ENCODE assay signal across 8 cellular contexts in the genomic region with DNA sequence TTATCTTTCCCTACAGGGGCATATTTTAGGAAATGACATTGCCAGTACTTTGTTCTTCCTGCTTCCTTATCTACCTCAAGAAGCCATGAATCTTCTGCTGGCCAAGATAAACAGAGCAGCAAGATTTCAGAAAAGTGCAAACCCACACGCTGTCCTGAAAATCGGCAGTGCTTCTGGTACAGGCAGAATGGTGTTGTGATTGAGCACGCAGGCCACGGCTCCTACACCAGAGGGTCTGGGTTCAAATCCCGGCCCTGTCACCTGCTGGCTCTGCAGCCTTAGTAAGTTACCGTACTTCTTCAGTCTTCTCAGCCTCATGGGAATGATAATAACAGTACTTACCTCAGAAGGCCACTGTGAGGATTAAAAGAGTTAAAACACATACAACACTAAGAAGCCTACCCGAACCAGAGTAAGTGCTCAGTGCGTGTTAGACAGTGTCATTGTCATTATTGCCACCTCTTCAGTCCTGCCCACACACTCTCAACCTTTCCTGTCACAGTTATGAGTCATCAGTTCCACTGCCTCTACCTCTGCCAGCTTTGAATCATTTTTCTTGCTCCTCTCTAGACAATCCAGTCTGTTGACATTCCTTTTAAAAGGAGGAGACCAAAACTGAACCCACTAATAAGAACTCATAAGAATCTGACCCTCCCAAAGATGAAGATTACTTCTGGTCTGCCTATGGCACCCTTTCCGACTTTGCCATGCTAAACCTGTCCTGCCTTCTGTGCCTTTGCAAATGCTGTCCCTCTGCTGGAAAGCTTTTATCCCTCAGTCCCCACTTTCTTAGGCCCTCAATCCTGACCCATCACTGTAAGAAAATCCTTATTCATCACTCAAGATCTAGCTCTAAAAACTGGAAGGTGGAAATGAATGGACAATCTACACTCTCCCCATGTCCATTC. TPM values are rescaled to one million over a fixed set of nuclear protein-coding genes. Genes with fewer than 3 reads are reported as not detected.
DNase-seq lines count a peak whose midpoint lies in the region; TF ChIP-seq lines count a peak whose summit lies in the region.

No MANE protein-coding gene starts in this region.

- DNase-seq in ELR (ENCODE audit: low read depth), result peak; percentile 31
- DNase-seq in GM23248, result peak; percentile 69
- peak; percentile 87 for DNase-seq in NB4 (ENCODE audit: low read depth)
- peak; percentile 70 for DNase-seq in activated T-cell treated with anti-CD3 and anti-CD28 coated beads for 24 hours (ENCODE audit: low read depth)
- DNase-seq in left ventricle myocardium inferior, result no peak
- peak; percentile 52 for DNase-seq in stimulated activated CD8-positive, alpha-beta memory T cell treated with anti-CD3 and anti-CD28 coated beads, Interleukin-12 subunit alpha, Interleukin-12 subunit beta, amount 100 ng/mL, for 1 hour (ENCODE audit: low read depth)
- no peak for DNase-seq in NCI-H2081 treated with DMSO at 0.1 percent for 48 hours (lab: John Stamatoyannopoulos, UW)
- DNase-seq in SK-N-SH, result no peak

- H3K4me2 ChIP-seq in GM23248 (ENCODE audit: unreplicated experiment) (no peak overlapping the region), SK-N-SH (no peak overlapping the region)

- POLR2A ChIA-PET in SK-N-SH (lab: Yijun Ruan, JAX), result no interaction called here

- no peaks in the 10 kb centered on the region for H3K36me3 ChIP-seq in GM23248 (ENCODE audit: low read depth)
- H3K36me3 ChIP-seq in left ventricle myocardium inferior, result no peaks in the 10 kb centered on the region
- H3K36me3 ChIP-seq in SK-N-SH (replicated peaks in 1 of 2; ENCODE audit: control insufficient read depth in 1 of 2, insufficient read depth in 2 of 2, low read length in 1 of 2), result no peaks in the 10 kb centered on the region

- H3K9ac ChIP-seq in GM23248 (no peak overlapping the region), SK-N-SH (no peak overlapping the region)

- H3F3A ChIP-seq in GM23248 (ENCODE audit: insufficient read depth) (no peaks in the 10 kb centered on the region), SK-N-SH (replicated peaks; ENCODE audit: insufficient read depth) (no peaks in the 10 kb centered on the region)

- TF ChIP-seq POLR2A in NB4 (IDR thresholded peaks at IDR 0.05; ENCODE audit: extremely low read depth, insufficient read length), result no peak

- H3K9me3 ChIP-seq in GM23248 (ENCODE audit: low read depth), result no peaks in the 10 kb centered on the region
- no peaks in the 10 kb centered on the region for H3K9me3 ChIP-seq in left ventricle myocardium inferior (replicated peaks)
- H3K9me3 ChIP-seq in SK-N-SH, result no peaks in the 10 kb centered on the region

- intact Hi-C loops in left ventricle myocardium inferior (cut with micrococcal nuclease), result no loop called here

- no peak overlapping the region for H3K4me3 ChIP-seq in GM23248
- H3K4me3 ChIP-seq in NB4 (ENCODE audit: low read depth, low read length), result peak overlapping the region; percentile 0
- H3K4me3 ChIP-seq in left ventricle myocardium inferior, result no peak overlapping the region
- H3K4me3 ChIP-seq in SK-N-SH (ENCODE audit: low read depth in 2 of 2, low read length in 1 of 2), result no peak overlapping the region

- peaks cover 7% of the 10 kb centered on the region for H3K4me1 ChIP-seq in GM23248 (ENCODE audit: insufficient read depth)
- H3K4me1 ChIP-seq in left ventricle myocardium inferior, result peaks cover 37% of the 10 kb centered on the region
- H3K4me1 ChIP-seq in SK-N-SH (ENCODE audit: control insufficient read depth in 1 of 2, insufficient read depth in 2 of 2, low read depth in 1 of 2, low read length in 1 of 2), result no peaks in the 10 kb centered on the region

- H2AFZ ChIP-seq in GM23248, result no peak overlapping the region
- H2AFZ ChIP-seq in SK-N-SH (ENCODE audit: low read depth), result no peak overlapping the region

- no peaks in the 10 kb centered on the region for H4K20me1 ChIP-seq in GM23248 (ENCODE audit: insufficient read depth)
- H4K20me1 ChIP-seq in SK-N-SH (ENCODE audit: insufficient read depth), result no peaks in the 10 kb centered on the region

- in situ Hi-C loops in GM23248 (cut with MboI), result no loop called here

- no peak overlapping the region for H3K27ac ChIP-seq in GM23248
- H3K27ac ChIP-seq in left ventricle myocardium inferior (replicated peaks), result peak overlapping the region; percentile 65
- no peak overlapping the region for H3K27ac ChIP-seq in SK-N-SH (ENCODE audit: low read depth in 2 of 2, low read length in 1 of 2)

- H3K27me3 ChIP-seq in GM23248 (replicated peaks; ENCODE audit: insufficient read depth) (no peaks in the 10 kb centered on the region; the same call in 1 of the 2 replicates), left ventricle myocardium inferior (ENCODE audit: low read depth) (no peaks in the 10 kb centered on the region), SK-N-SH (ENCODE audit: insufficient read depth) (peaks cover 7% of the 10 kb centered on the region; the same call in 1 of the 2 replicates)

- WGBS in GM23248 (ENCODE audit: low coverage in 1 of 2, low lambda C conversion rate in 2 of 2, missing lambda C conversion rate in 2 of 2), 2 experiments, result 49% methylated on average over 9 of the region's 9 CpGs
- WGBS in SK-N-SH (ENCODE audit: low lambda C conversion rate), result 14% methylated on average over 9 of the region's 9 CpGs

- TF ChIP-seq EP300 in SK-N-SH (IDR thresholded peaks at IDR 0.05; ENCODE audit: borderline replicate concordance in 1 of 2, low read depth in 1 of 2, low read length in 1 of 2), result no peak

- H3K9me2 ChIP-seq in GM23248 (ENCODE audit: insufficient read depth) (no peaks in the 10 kb centered on the region), SK-N-SH (no peaks in the 10 kb centered on the region)

- TF ChIP-seq CTCF in NB4 (IDR thresholded peaks at IDR 0.05; ENCODE audit: low read depth, low read length) (no peak), left ventricle myocardium inferior (IDR thresholded peaks at IDR 0.05; ENCODE audit: borderline replicate concordance) (no peak), SK-N-SH (IDR thresholded peaks at IDR 0.05) (no peak)

- H3K79me2 ChIP-seq in GM23248 (ENCODE audit: insufficient read depth) (no peaks in the 10 kb centered on the region), SK-N-SH (ENCODE audit: insufficient read depth) (no peaks in the 10 kb centered on the region)

- CTCF ChIA-PET in SK-N-SH (lab: Yijun Ruan, JAX), result no interaction called here

- TF ChIP-seq RAD21 in SK-N-SH (IDR thresholded peaks at IDR 0.05; ENCODE audit: low read length), result no peak

TF ChIP-seq in SK-N-SH, 30 proteins besides CTCF, POLR2A, EP300 and RAD21 (continues in another document):
- TF ChIP-seq SIN3A (IDR thresholded peaks at IDR 0.05; ENCODE audit: borderline replicate concordance, low read depth, low read length) (no peak), POLR2AphosphoS5 (IDR thresholded peaks at IDR 0.05; ENCODE audit: low read depth, low read length) (no peak), TAF1 (IDR thresholded peaks at IDR 0.05; ENCODE audit: borderline replicate concordance, low read depth, low read length) (no peak), ELF1 (IDR thresholded peaks at IDR 0.05) (no peak), MEF2A (IDR thresholded peaks at IDR 0.05; ENCODE audit: borderline replicate concordance, low read depth) (no peak), TEAD4 (IDR thresholded peaks at IDR 0.05; ENCODE audit: borderline replicate concordance, insufficient read depth) (no peak), TCF12 (IDR thresholded peaks at IDR 0.05) (no peak)
- TF ChIP-seq, protein P1, sequence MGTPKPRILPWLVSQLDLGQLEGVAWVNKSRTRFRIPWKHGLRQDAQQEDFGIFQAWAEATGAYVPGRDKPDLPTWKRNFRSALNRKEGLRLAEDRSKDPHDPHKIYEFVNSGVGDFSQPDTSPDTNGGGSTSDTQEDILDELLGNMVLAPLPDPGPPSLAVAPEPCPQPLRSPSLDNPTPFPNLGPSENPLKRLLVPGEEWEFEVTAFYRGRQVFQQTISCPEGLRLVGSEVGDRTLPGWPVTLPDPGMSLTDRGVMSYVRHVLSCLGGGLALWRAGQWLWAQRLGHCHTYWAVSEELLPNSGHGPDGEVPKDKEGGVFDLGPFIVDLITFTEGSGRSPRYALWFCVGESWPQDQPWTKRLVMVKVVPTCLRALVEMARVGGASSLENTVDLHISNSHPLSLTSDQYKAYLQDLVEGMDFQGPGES (IDR thresholded peaks at IDR 0.05; ENCODE audit: low read depth, low read length), result no peak
- TF ChIP-seq, protein P2, sequence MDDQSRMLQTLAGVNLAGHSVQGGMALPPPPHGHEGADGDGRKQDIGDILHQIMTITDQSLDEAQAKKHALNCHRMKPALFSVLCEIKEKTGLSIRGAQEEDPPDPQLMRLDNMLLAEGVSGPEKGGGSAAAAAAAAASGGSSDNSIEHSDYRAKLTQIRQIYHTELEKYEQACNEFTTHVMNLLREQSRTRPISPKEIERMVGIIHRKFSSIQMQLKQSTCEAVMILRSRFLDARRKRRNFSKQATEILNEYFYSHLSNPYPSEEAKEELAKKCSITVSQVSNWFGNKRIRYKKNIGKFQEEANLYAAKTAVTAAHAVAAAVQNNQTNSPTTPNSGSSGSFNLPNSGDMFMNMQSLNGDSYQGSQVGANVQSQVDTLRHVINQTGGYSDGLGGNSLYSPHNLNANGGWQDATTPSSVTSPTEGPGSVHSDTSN (IDR thresholded peaks at IDR 0.05), result no peak

RNA-seq across cellular contexts. Expression of a gene that starts 10.7 kb away (rescaled TPM):
- total RNA-seq in GM23248 (2014; rRNA removed; shearing (Covaris generic)), result 1.3 and 2.4 TPM in 2 replicates
- polyA plus RNA-seq in GM23248 (2016; fragmentation: Nextera tagmentation; extraction: Ambion mirVana), result 0.72 and 0.78 TPM in 2 replicates
- 2.7 TPM for total RNA-seq in left ventricle myocardium inferior
- 0.38 and 0.70 TPM in 2 replicates for polyA plus RNA-seq in SK-N-SH (2012; rRNA removed)
- polyA plus RNA-seq in SK-N-SH (2012; cell fraction: cytosol; rRNA removed), result 0.52 and 1.0 TPM in 2 replicates
- polyA plus RNA-seq in SK-N-SH (2012; cell fraction: nucleus; rRNA removed), result 0.23 and 0.43 TPM in 2 replicates

RNA-seq across cellular contexts. Expression of a gene that starts 16.6 kb away (rescaled TPM):
- total RNA-seq in GM23248 (2014; rRNA removed; shearing (Covaris generic)), result not detected in 2 replicates
- polyA plus RNA-seq in GM23248 (2016; fragmentation: Nextera tagmentation; extraction: Ambion mirVana) (not detected in 2 replicates), SK-N-SH (2012; rRNA removed) (not detected in 2 replicates)
- 2.9 TPM for total RNA-seq in left ventricle myocardium inferior
- polyA plus RNA-seq in SK-N-SH (2012; cell fraction: cytosol; rRNA removed), result 0.04 and 0.05 TPM in 2 replicates
- polyA plus RNA-seq in SK-N-SH (2012; cell fraction: nucleus; rRNA removed), result 0.01 TPM in 1 of 2 replicates, not detected in the other

RNA-seq across cellular contexts. Expression of a gene that starts 22.7 kb away (rescaled TPM):
- not detected in 2 replicates for total RNA-seq in GM23248 (2014; rRNA removed; shearing (Covaris generic))
- polyA plus RNA-seq in GM23248 (2016; fragmentation: Nextera tagmentation; extraction: Ambion mirVana) (not detected in 2 replicates), SK-N-SH (2012; rRNA removed) (6.2 and 8.6 TPM in 2 replicates)
- total RNA-seq in left ventricle myocardium inferior, result 13.4 TPM
- 6.5 and 6.8 TPM in 2 replicates for polyA plus RNA-seq in SK-N-SH (2012; cell fraction: cytosol; rRNA removed)
- 5.9 and 9.3 TPM in 2 replicates for polyA plus RNA-seq in SK-N-SH (2012; cell fraction: nucleus; rRNA removed)

Comparison
In these comparisons a context has a peak if more than half of its experiments do, and no peak if none do; other contexts are left out.
1. DNase-seq: peak in ELR (single experiment), GM23248 (single experiment), NB4 (single experiment), activated T-cell treated with anti-CD3 and anti-CD28 coated beads for 24 hours (single experiment) and stimulated activated CD8-positive, alpha-beta memory T cell treated with anti-CD3 and anti-CD28 coated beads, Interleukin-12 subunit alpha, Interleukin-12 subunit beta, amount 100 ng/mL, for 1 hour (single experiment); none in left ventricle myocardium inferior (single experiment), NCI-H2081 treated with DMSO at 0.1 percent for 48 hours (single experiment) and SK-N-SH (single experiment).
2. RNA of a gene that starts 22.7 kb away (total RNA-seq): 13.4 TPM in left ventricle myocardium inferior (single experiment); not detected in GM23248; every median in the first group is over 10 times any median in the second.